ENCODE assay signal across 8 cellular contexts in the genomic region with DNA sequence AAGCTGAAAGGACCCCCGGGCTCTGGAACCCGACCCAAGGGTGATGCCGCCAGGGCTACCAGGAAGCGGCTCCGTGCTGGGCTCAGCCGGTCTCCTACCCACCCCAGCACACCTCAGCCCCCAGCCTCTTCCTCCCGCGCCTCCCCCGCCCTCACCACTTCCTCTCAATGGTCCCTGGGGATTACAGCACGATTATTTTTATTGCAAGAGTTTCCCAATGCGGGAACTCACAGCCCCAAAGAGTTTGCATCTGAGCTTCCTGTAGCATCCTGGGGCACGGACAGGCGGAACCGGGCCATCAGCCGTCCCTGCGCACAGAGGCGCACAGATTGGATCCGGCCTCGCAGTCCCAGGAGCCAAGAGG. TPM values are rescaled to one million over a fixed set of nuclear protein-coding genes. Genes with fewer than 3 reads are reported as not detected.
A peak's percentile ranks its signal among the peaks of the same experiment; 100 is the strongest.
DNase-seq lines count a peak whose midpoint lies in the region; ATAC-seq, FAIRE-seq and TF ChIP-seq lines count a peak whose summit lies in the region.

No MANE protein-coding gene starts in this region.

- no peaks in the 10 kb centered on the region for H3K9me3 ChIP-seq in transverse colon

- H3K4me3 Mint-ChIP-seq in activated naive CD4-positive, alpha-beta T cell treated with anti-CD3 and anti-CD28 coated beads, Interleukin-2, amount 10 ng/mL, durations not matched to agents 7 days and 5 days = peak overlapping the region; percentile 86

- TF ChIP-seq CTCF in transverse colon (IDR thresholded peaks at IDR 0.05) (no peak), D721Med (IDR thresholded peaks at IDR 0.05; ENCODE audit: insufficient read depth, missing control alignments) (no peak)

- CTCF ChIA-PET in activated naive CD4-positive, alpha-beta T cell treated with anti-CD3 and anti-CD28 coated beads, Interleukin-2, amount 10 ng/mL, durations not matched to agents 7 days and 5 days (lab: Charles Lee) = interaction anchor here (1.4 to 4.9 kb wide), 6 partner anchors 13 to 138 kb away, joined by 3 to 68 read pairs (median 18); a partner anchor contains a TSS

- peak overlapping the region; percentile 93 for H3K27ac Mint-ChIP-seq in activated naive CD4-positive, alpha-beta T cell treated with anti-CD3 and anti-CD28 coated beads, Interleukin-2, amount 10 ng/mL, durations not matched to agents 7 days and 5 days

- in situ Hi-C loops in transverse colon (cut with MboI; ENCODE audit: low pct_ligation_motif_present in 1 of 4, low pct_unique_long_range_greater_than_20kb in 1 of 4, low sequenced_read_pairs in 3 of 4) = loop anchor here in 1 of 4 donors (10.0 to 25.0 kb wide), 2 partner anchors 46 to 119 kb away; a partner anchor contains a TSS

- peak; percentile 63 for DNase-seq in activated naive CD4-positive, alpha-beta T cell treated with anti-CD3 and anti-CD28 coated beads, Interleukin-2, amount 10 ng/mL, durations not matched to agents 7 days and 5 days
- no peak for DNase-seq in activated naive CD4-positive, alpha-beta T cell treated with Interleukin-2 at 50 U/mL for 16 hours
- DNase-seq in SW480 (ENCODE audit: low spot score) (peak; percentile 38), left ventricle myocardium superior (peak; percentile 60), transverse colon (peak; percentile 52), D721Med (ENCODE audit: insufficient read length, low spot score) (no peak), NCI-H2081 treated with DMSO at 0.1 percent for 48 hours (lab: John Stamatoyannopoulos, UW) (no peak)

- peaks cover 56% of the 10 kb centered on the region for H3K4me1 Mint-ChIP-seq in activated naive CD4-positive, alpha-beta T cell treated with anti-CD3 and anti-CD28 coated beads, Interleukin-2, amount 10 ng/mL, durations not matched to agents 7 days and 5 days

- WGBS in transverse colon (ENCODE audit: low coverage in 1 of 2), 2 donors = 7% methylated on average over 19 of the region's 19 CpGs; no CpG with 5 or more reads in 1 of the 2 donors

- peaks cover 81% of the 10 kb centered on the region for H3K27me3 ChIP-seq in transverse colon

- no peaks in the 10 kb centered on the region for H3K36me3 ChIP-seq in transverse colon

- peaks cover 3% of the 10 kb centered on the region for H3K9me3 Mint-ChIP-seq in activated naive CD4-positive, alpha-beta T cell treated with anti-CD3 and anti-CD28 coated beads, Interleukin-2, amount 10 ng/mL, durations not matched to agents 7 days and 5 days

- H3K4me3 ChIP-seq in transverse colon = peak overlapping the region in 2 of 4 donors; percentile 44 to 46

- no peak for FAIRE-seq in D721Med (lab: Jason Lieb, UNC)

- no peaks in the 10 kb centered on the region for H3K27me3 Mint-ChIP-seq in activated naive CD4-positive, alpha-beta T cell treated with anti-CD3 and anti-CD28 coated beads, Interleukin-2, amount 10 ng/mL, durations not matched to agents 7 days and 5 days

- ATAC-seq in left ventricle myocardium superior (peak; percentile 38), GM18517 (IDR thresholded peaks at IDR 0.05; ENCODE audit: unreplicated experiment) (no peak)

- H3K27ac ChIP-seq in transverse colon = peak overlapping the region in 3 of 4 donors; percentile 31 to 50 (median 45)

- intact Hi-C loops in left ventricle myocardium superior (cut with micrococcal nuclease) = no loop called here
- intact Hi-C loops in transverse colon (cut with DNase I; ENCODE audit: low total_unique reads) = no loop called here

- TF ChIP-seq EP300 in transverse colon (IDR thresholded peaks at IDR 0.05; ENCODE audit: low read depth) = no peak

- peaks cover 17% of the 10 kb centered on the region for H3K36me3 Mint-ChIP-seq in activated naive CD4-positive, alpha-beta T cell treated with anti-CD3 and anti-CD28 coated beads, Interleukin-2, amount 10 ng/mL, durations not matched to agents 7 days and 5 days

- H3K4me1 ChIP-seq in transverse colon = peaks cover 10 to 41% (median 27%) of the 10 kb centered on the region in 4 donors

- TF ChIP-seq POLR2A in transverse colon (IDR thresholded peaks at IDR 0.05) = no peak

RNA-seq across cellular contexts. Expression of a gene that starts 8.7 kb away (rescaled TPM):
- total RNA-seq in left ventricle myocardium superior = 69.9 TPM
- 10 to 100 TPM in 3 of 4 donors, 1 to 10 TPM in 1; 8.1 to 46.0 (median 16.6) TPM for total RNA-seq in transverse colon

RNA-seq across cellular contexts. Expression of a gene that starts 10.4 kb away (rescaled TPM):
- total RNA-seq in left ventricle myocardium superior (26.5 TPM), transverse colon (10 to 100 TPM; 14.2 to 32.4 (median 24.9) TPM)

RNA-seq across cellular contexts. Expression of a gene that starts 57.6 kb away (rescaled TPM):
- total RNA-seq in left ventricle myocardium superior = 143 TPM
- total RNA-seq in transverse colon = 100 to 1,000 TPM; 157 to 552 (median 288) TPM

Comparison
In these comparisons a context has a peak if more than half of its experiments do, and no peak if none do; other contexts are left out.
1. DNase-seq: peak in activated naive CD4-positive, alpha-beta T cell treated with anti-CD3 and anti-CD28 coated beads, Interleukin-2, amount 10 ng/mL, durations not matched to agents 7 days and 5 days (single experiment), SW480 (single experiment), left ventricle myocardium superior (single experiment) and transverse colon (single experiment); none in activated naive CD4-positive, alpha-beta T cell treated with Interleukin-2 at 50 U/mL for 16 hours (single experiment), D721Med (single experiment) and NCI-H2081 treated with DMSO at 0.1 percent for 48 hours (single experiment).